9 cellular contexts compared by ENCODE assay signal in genomic region chr3:80914854-80915253, GRCh38.
"Had no signal": no experiment of that assay in that cellular context is flagged by ENCODE, and none has a peak within 500 bp of the region (broad histone marks: within the 10 kb centered on the region; RNA-seq: fewer than 3 reads in every experiment).

No MANE protein-coding gene starts in this region.

- H3K4me2 ChIP-seq: GM23338 had no signal

- H2AFZ ChIP-seq: GM23338 had no signal

- FAIRE-seq: H1, H54, HTR-8/SVneo, K562 had no signal

- H3K4me3 ChIP-seq: GM23338, K562 had no signal

- DNase-seq: H9, HCEC 1CT, IMR-90, KG1 had no signal

- ATAC-seq: GM23338, K562 had no signal
